In the genomic region with DNA sequence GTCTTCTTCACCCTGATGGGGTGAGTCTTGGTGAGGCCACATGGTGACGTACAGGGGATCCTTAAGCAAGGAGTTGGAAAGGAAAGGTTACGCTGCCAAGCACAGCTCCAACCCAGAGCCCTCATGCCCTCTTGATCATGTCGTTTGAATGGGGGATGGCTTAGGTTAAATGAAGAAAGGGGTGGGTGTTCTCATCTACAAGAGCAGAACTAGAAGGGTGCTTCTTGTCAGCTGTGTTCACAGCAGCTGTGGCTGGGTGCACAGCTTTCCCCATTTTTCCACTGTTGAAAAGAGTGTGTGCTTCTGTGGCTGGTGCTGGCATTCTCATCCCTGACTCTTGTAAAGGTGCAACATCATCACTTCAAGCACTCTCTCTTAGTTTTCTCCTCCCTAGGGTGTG, we compare ENCODE assay signal across 22 cellular contexts. TPM values are rescaled to one million over a fixed set of nuclear protein-coding genes. Genes with fewer than 3 reads are reported as not detected.
"Had no signal": no experiment of that assay in that cellular context is flagged by ENCODE, and none has a peak within 500 bp of the region (broad histone marks: within the 10 kb centered on the region; RNA-seq: fewer than 3 reads in every experiment).

No MANE protein-coding gene starts in this region.

- H3K27me3 ChIP-seq: ascending aorta, brain microvascular endothelial cell, pancreas, vagina had no signal

- H3K9me3 ChIP-seq: ascending aorta, pancreas, psoas muscle, vagina had no signal

- H3K27ac ChIP-seq: brain microvascular endothelial cell, pancreas, psoas muscle, vagina, WERI-Rb-1 had no signal

- DNase-seq: activated CD4-positive, alpha-beta T cell treated with anti-CD3 and anti-CD28 coated beads, Interleukin-2, amount 50 U/mL, for 1 hour; activated CD4-positive, CD25-positive, alpha-beta regulatory T cell treated with anti-CD3 and anti-CD28 coated beads, Interleukin-2, amount 50 U/mL, for 72 hours; activated gamma-delta T cell treated with Interleukin-2 at 50 U/mL for 16 hours; activated T-cell treated with anti-CD3 and anti-CD28 coated beads, Interleukin-2, amount 50 U/mL, for 1 hour; brain microvascular endothelial cell; central memory CD4-positive, alpha-beta T cell; effector memory CD8-positive, alpha-beta T cell; kidney; natural killer cell; pancreas; psoas muscle; right cardiac atrium; stimulated activated CD4-positive, alpha-beta T cell treated with anti-CD3 and anti-CD28 coated beads, Interleukin-12 subunit alpha, Interleukin-12 subunit beta, amount 100 ng/mL, for 4 hours; stimulated activated CD4-positive, alpha-beta T cell treated with anti-CD3 and anti-CD28 coated beads, Interleukin-4, amount 100 ng/mL, for 4 hours; stimulated activated naive CD8-positive, alpha-beta T cell treated with anti-CD3 and anti-CD28 coated beads, Interleukin-15, Interleukin-2, amounts not matched to agents 100 U/mL and 50 U/mL, for 24 hours; trophoblast cell; WERI-Rb-1 had no signal

- H3K4me3 ChIP-seq: ascending aorta, pancreas, psoas muscle, vagina had no signal

- H3K36me3 ChIP-seq: brain microvascular endothelial cell, pancreas, vagina, WERI-Rb-1 had no signal

- H3K4me1 ChIP-seq: psoas muscle, vagina had no signal

RNA-seq across cellular contexts. Expression of a gene that starts 15.5 kb away (rescaled TPM):
- total RNA-seq: dermis microvascular lymphatic vessel endothelial cell; endothelial cell of umbilical vein; natural killer cell; T-helper 2 cell treated with Interferon-gamma antibody and Interleukin-4, amounts not matched to agents 100 ng/mL and 5 ng/mL, for 36 hours had no signal
